14 cellular contexts compared by ENCODE assay signal in the genomic region with DNA sequence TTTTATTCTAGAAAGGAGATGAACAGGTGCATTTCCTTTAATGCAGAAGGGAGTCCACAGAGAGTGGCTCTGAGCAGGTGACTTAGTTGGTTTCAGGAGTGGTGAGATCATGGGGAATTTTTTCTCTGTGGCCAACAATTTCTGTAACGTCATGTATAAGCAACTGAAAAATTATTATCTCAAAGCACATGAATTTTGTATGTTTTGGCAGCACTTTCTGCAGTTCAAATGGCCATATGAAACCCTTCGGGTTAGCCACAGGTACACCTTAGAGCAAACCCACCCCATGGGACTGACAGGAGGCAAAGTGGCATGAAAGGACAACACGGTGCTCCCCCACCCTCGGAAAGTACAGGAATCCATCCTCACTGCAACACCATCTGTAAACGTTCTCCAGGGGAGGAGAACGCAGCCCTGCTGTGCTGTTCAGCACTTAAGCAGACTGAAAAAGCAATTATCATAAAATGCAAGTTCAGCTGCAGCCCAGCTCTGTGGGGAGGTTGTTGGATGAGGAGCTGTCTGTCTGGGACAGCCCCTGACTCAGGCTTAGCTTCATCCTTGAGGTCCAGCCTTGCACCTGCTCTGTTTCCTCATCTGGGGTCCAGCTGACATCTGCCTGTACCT. TPM values are rescaled to one million over a fixed set of nuclear protein-coding genes. Genes with fewer than 3 reads are reported as not detected.
DNase-seq lines count a peak whose midpoint lies in the region; ATAC-seq and TF ChIP-seq lines count a peak whose summit lies in the region.
"Had no signal": no experiment of that assay in that cellular context is flagged by ENCODE, and none has a peak within 500 bp of the region (broad histone marks: within the 10 kb centered on the region; RNA-seq: fewer than 3 reads in every experiment).

No MANE protein-coding gene starts in this region.

- H3K9me2 ChIP-seq in MM.1S (replicated peaks; ENCODE audit: insufficient read depth, low read length) = no peaks in the 10 kb centered on the region

- POLR2A ChIA-PET in naive thymus-derived CD8-positive, alpha-beta T cell (lab: Charles Lee) = no interaction called here

- no peaks in the 10 kb centered on the region for H3K36me3 ChIP-seq in MM.1S (replicated peaks; ENCODE audit: insufficient read depth, low read length)
- no peaks in the 10 kb centered on the region for H3K36me3 ChIP-seq in gastroesophageal sphincter
- H3K36me3 ChIP-seq: thoracic aorta had no signal

- TF ChIP-seq CTCF in GM10266 (IDR thresholded peaks at IDR 0.05; ENCODE audit: control insufficient read depth, insufficient read depth, low read depth, missing control alignments) = no peak
- TF ChIP-seq CTCF in MM.1S (IDR thresholded peaks at IDR 0.05; ENCODE audit: low read length) = no peak
- TF ChIP-seq CTCF in gastroesophageal sphincter (IDR thresholded peaks at IDR 0.05) = no peak
- TF ChIP-seq CTCF in endothelial cell (IDR thresholded peaks at IDR 0.05; ENCODE audit: unreplicated experiment) = no peak

- peak; percentile 84 for ATAC-seq in HG02763 (IDR thresholded peaks at IDR 0.05; ENCODE audit: unreplicated experiment)
- no peak for ATAC-seq in naive thymus-derived CD8-positive, alpha-beta T cell
- ATAC-seq in gastroesophageal sphincter = no peak

- no peaks in the 10 kb centered on the region for H4K20me1 ChIP-seq in MM.1S (ENCODE audit: insufficient read depth, low read length)

- no peaks in the 10 kb centered on the region for H3K79me2 ChIP-seq in MM.1S (ENCODE audit: low read length)

- TF ChIP-seq EP300 in gastroesophageal sphincter (IDR thresholded peaks at IDR 0.05) = no peak

- H3K36me3 Mint-ChIP-seq in naive thymus-derived CD8-positive, alpha-beta T cell = peaks cover 0 to 2% (median 0%) of the 10 kb centered on the region in 3 donors
- H3K36me3 Mint-ChIP-seq in endothelial cell (ENCODE audit: low read depth, unreplicated experiment) = no peaks in the 10 kb centered on the region
- H3K36me3 Mint-ChIP-seq: memory B cell had no signal

- no peaks in the 10 kb centered on the region for H3K9me3 Mint-ChIP-seq in naive thymus-derived CD8-positive, alpha-beta T cell
- no peaks in the 10 kb centered on the region for H3K9me3 Mint-ChIP-seq in endothelial cell (ENCODE audit: unreplicated experiment)
- H3K9me3 Mint-ChIP-seq: memory B cell had no signal

- H3K9me3 ChIP-seq in MM.1S (replicated peaks; ENCODE audit: insufficient read depth, low read length) = no peaks in the 10 kb centered on the region
- no peaks in the 10 kb centered on the region for H3K9me3 ChIP-seq in gastroesophageal sphincter
- H3K9me3 ChIP-seq: thoracic aorta had no signal

- H3K27ac ChIP-seq in MM.1S (ENCODE audit: low read length) (peak overlapping the region; percentile 93), gastroesophageal sphincter (no peak overlapping the region)
- H3K27ac ChIP-seq: C4-2B, thoracic aorta had no signal

- peak overlapping the region; percentile 39 for H3K4me3 ChIP-seq in MM.1S (ENCODE audit: low read length)
- H3K4me3 ChIP-seq in gastroesophageal sphincter = no peak overlapping the region
- H3K4me3 ChIP-seq: thoracic aorta had no signal

- peak overlapping the region; percentile 78 for H3K9ac ChIP-seq in MM.1S (ENCODE audit: low read length)

- H3K4me1 ChIP-seq in MM.1S (ENCODE audit: low read length) (peaks cover 26% of the 10 kb centered on the region), gastroesophageal sphincter (no peaks in the 10 kb centered on the region)

- H3K4me2 ChIP-seq in MM.1S (ENCODE audit: low read depth, low read length) = peak overlapping the region; percentile 75

- peak overlapping the region; percentile 40 for H2AFZ ChIP-seq in MM.1S (ENCODE audit: low read length)

- H3K27me3 ChIP-seq in MM.1S (replicated peaks; ENCODE audit: insufficient read depth, low read length) (no peaks in the 10 kb centered on the region), gastroesophageal sphincter (peaks cover 79% of the 10 kb centered on the region)

- no peak overlapping the region for H3K4me3 Mint-ChIP-seq in naive thymus-derived CD8-positive, alpha-beta T cell
- H3K4me3 Mint-ChIP-seq in endothelial cell (ENCODE audit: unreplicated experiment) = no peak overlapping the region
- H3K4me3 Mint-ChIP-seq: memory B cell had no signal

- peaks cover 0 to 2% (median 0%) of the 10 kb centered on the region in 5 donors for H3K27me3 Mint-ChIP-seq in naive thymus-derived CD8-positive, alpha-beta T cell
- H3K27me3 Mint-ChIP-seq in endothelial cell (ENCODE audit: unreplicated experiment) = no peaks in the 10 kb centered on the region
- H3K27me3 Mint-ChIP-seq: memory B cell had no signal

- H3K27ac Mint-ChIP-seq in naive thymus-derived CD8-positive, alpha-beta T cell = no peak overlapping the region
- H3K27ac Mint-ChIP-seq in endothelial cell (ENCODE audit: unreplicated experiment) = no peak overlapping the region
- H3K27ac Mint-ChIP-seq: memory B cell had no signal

- H3F3A ChIP-seq in MM.1S (ENCODE audit: insufficient read depth, low read length) = peaks cover 28% of the 10 kb centered on the region

- no peaks in the 10 kb centered on the region for H3K4me1 Mint-ChIP-seq in naive thymus-derived CD8-positive, alpha-beta T cell
- no peaks in the 10 kb centered on the region for H3K4me1 Mint-ChIP-seq in endothelial cell (ENCODE audit: unreplicated experiment)
- H3K4me1 Mint-ChIP-seq: memory B cell had no signal

- TF ChIP-seq POLR2A in GM19193 (IDR thresholded peaks at IDR 0.05; ENCODE audit: extremely low read depth, insufficient read depth, insufficient read length) = peak; percentile 58
- TF ChIP-seq POLR2A in gastroesophageal sphincter (IDR thresholded peaks at IDR 0.05) = no peak

- DNase-seq in GM10266 (ENCODE audit: extremely low spot score) (peak; percentile 61), MM.1S (peak; percentile 98), endothelial cell (ENCODE audit: low spot score) (no peak), EL (no peak)
- DNase-seq in naive thymus-derived CD8-positive, alpha-beta T cell = no peak
- DNase-seq: amniotic stem cell; NK-92 treated with Interleukin-12 subunit alpha and Interleukin-12 subunit beta, amount 100 ng/mL, for 24 hours had no signal

- WGBS in gastroesophageal sphincter (ENCODE audit: low coverage in 1 of 2), 2 donors = 27 to 46% methylated on average over 3 to 6 of the region's 6 CpGs

RNA-seq across cellular contexts. Expression of a gene that starts 55.8 kb away (rescaled TPM):
- not detected for total RNA-seq in naive thymus-derived CD8-positive, alpha-beta T cell
- polyA plus RNA-seq in naive thymus-derived CD8-positive, alpha-beta T cell = not detected
- total RNA-seq in gastroesophageal sphincter (under 1 TPM in 1 of 4 donors, not detected in 3; 0.15 TPM), endothelial cell (ENCODE audit: unreplicated experiment) (not detected)
- total RNA-seq: fibroblast of lung, thoracic aorta had no signal
- polyA plus RNA-seq: fibroblast of lung had no signal

Comparison
In these comparisons a context has a peak if more than half of its experiments do, and no peak if none do; other contexts are left out.
1. DNase-seq: peak in GM10266 (single experiment) and MM.1S (single experiment); none in naive thymus-derived CD8-positive, alpha-beta T cell (0 of 10), endothelial cell (single experiment) and EL (single experiment).